In genomic region chr6:14110001-14110818, GRCh38 we compare ENCODE assay signal across 8 cellular contexts. TPM values are rescaled to one million over a fixed set of nuclear protein-coding genes. Genes with fewer than 3 reads are reported as not detected.
DNase-seq lines count a peak whose midpoint lies in the region; ATAC-seq, FAIRE-seq and TF ChIP-seq lines count a peak whose summit lies in the region.

No MANE protein-coding gene starts in this region.

- no peak overlapping the region for H3K27ac ChIP-seq in heart left ventricle

- no peak for DNase-seq in GM12892 (ENCODE audit: insufficient read length)
- no peak for DNase-seq in UCSD-AML1 (lab: John Stamatoyannopoulos, UW; ENCODE audit: unreplicated experiment)
- no peak for DNase-seq in effector CD4-positive, alpha-beta T cell
- DNase-seq in 8988T, result no peak
- no peak for DNase-seq in heart left ventricle

- H3K9me3 ChIP-seq in heart left ventricle, result peaks cover 0 to 10% (median 2%) of the 10 kb centered on the region in 12 donors

- H3K27ac Mint-ChIP-seq in activated naive CD8-positive, alpha-beta T cell, result peak overlapping the region; percentile 73

- peaks cover 9% of the 10 kb centered on the region for H3K36me3 Mint-ChIP-seq in activated naive CD8-positive, alpha-beta T cell

- H3K27me3 Mint-ChIP-seq in activated naive CD8-positive, alpha-beta T cell, result no peaks in the 10 kb centered on the region

- H3K4me3 ChIP-seq in heart left ventricle, result no peak overlapping the region

- FAIRE-seq in GM12892 (lab: Jason Lieb, UNC), result peak; percentile 99

- H3K4me1 ChIP-seq in heart left ventricle, result peaks cover 0 to 22% (median 0%) of the 10 kb centered on the region in 12 donors

- no peak for TF ChIP-seq CTCF in heart left ventricle (IDR thresholded peaks at IDR 0.05)

- H3K36me3 ChIP-seq in heart left ventricle, result no peaks in the 10 kb centered on the region

- 89% methylated on average over 11 of the region's 11 CpGs for WGBS in heart left ventricle, 4 donors

- peaks cover 4% of the 10 kb centered on the region for H3K9me3 Mint-ChIP-seq in activated naive CD8-positive, alpha-beta T cell (ENCODE audit: low read depth)

- no peak for TF ChIP-seq POLR2A in GM12892 (IDR thresholded peaks at IDR 0.05; ENCODE audit: low read depth, low read length)
- TF ChIP-seq POLR2A in heart left ventricle (IDR thresholded peaks at IDR 0.05), result no peak

- peaks cover 33% of the 10 kb centered on the region for H3K4me1 Mint-ChIP-seq in activated naive CD8-positive, alpha-beta T cell (ENCODE audit: low read depth)

- H3K4me3 Mint-ChIP-seq in activated naive CD8-positive, alpha-beta T cell, result peak overlapping the region; percentile 67

- peak; percentile 44 for ATAC-seq in GM19463 (IDR thresholded peaks at IDR 0.05; ENCODE audit: unreplicated experiment)
- ATAC-seq in HG03108 (IDR thresholded peaks at IDR 0.05; ENCODE audit: unreplicated experiment), result peak; percentile 48
- ATAC-seq in heart left ventricle, result no peak

- H3K27me3 ChIP-seq in heart left ventricle, result peaks cover 0 to 5% (median 0%) of the 10 kb centered on the region in 9 donors

- intact Hi-C loops in heart left ventricle (cut with DNase I), result no loop called here

RNA-seq across cellular contexts. Expression of gene CD83, which starts 7.4 kb away (rescaled TPM):
- polyA plus RNA-seq in GM12892 (2012; ENCODE audit: missing spikeins), result 54.7 TPM
- 10 to 100 TPM in 1 of 9 donors, 1 to 10 TPM in 6, under 1 TPM in 2; 0.56 to 10.3 (median 2.0) TPM for total RNA-seq in heart left ventricle
- under 1 TPM; 0.38 to 0.71 TPM for polyA plus RNA-seq in heart left ventricle

Comparison
In these comparisons a context has a peak if more than half of its experiments do, and no peak if none do; other contexts are left out.
1. ATAC-seq: peak in GM19463 (single experiment) and HG03108 (single experiment); none in heart left ventricle (0 of 4).